In the genomic region with DNA sequence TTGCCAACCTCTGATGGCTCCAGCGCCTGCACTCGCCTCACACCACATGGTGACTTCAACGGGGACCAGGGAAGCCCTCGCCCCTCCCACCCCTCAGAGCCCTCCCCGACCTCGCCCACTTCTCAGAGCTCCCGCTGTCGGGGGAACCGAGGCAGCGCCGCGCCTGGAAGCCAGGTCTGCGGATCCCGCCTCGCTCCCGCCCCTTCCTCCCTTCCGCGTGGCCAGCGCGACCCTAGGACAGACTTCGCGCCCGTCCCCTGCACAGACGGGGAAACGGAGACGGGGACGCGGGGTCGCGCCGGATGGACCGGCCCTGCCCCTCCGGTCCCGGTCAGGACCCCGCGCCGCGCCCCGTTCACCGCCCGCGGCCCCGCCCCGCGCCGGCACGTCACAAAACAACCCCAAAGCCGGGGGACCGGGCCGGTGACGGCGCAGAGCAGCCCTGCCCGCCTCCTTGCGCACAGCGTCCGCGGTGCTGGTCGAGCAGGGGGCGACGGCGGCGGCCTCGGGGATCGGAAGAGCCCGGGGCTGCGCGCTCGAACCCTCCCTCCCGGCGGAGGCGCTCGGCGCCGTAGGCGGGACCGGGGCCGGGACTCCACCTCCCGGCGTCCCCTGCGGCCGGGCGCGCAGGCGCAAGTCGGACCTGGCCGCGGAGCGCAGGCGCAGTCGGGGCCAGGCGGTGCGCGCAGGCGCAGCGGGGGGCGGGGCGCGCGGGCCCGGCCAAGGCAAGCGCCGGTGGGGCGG, we compare ENCODE assay signal across 1 cellular context.
TF ChIP-seq lines count a peak whose summit lies in the region.

No MANE protein-coding gene starts in this region.

TF ChIP-seq in Ishikawa, 13 proteins besides CTCF, POLR2A, EP300 and RAD21 (continued from another document):
- TF ChIP-seq, protein P1, sequence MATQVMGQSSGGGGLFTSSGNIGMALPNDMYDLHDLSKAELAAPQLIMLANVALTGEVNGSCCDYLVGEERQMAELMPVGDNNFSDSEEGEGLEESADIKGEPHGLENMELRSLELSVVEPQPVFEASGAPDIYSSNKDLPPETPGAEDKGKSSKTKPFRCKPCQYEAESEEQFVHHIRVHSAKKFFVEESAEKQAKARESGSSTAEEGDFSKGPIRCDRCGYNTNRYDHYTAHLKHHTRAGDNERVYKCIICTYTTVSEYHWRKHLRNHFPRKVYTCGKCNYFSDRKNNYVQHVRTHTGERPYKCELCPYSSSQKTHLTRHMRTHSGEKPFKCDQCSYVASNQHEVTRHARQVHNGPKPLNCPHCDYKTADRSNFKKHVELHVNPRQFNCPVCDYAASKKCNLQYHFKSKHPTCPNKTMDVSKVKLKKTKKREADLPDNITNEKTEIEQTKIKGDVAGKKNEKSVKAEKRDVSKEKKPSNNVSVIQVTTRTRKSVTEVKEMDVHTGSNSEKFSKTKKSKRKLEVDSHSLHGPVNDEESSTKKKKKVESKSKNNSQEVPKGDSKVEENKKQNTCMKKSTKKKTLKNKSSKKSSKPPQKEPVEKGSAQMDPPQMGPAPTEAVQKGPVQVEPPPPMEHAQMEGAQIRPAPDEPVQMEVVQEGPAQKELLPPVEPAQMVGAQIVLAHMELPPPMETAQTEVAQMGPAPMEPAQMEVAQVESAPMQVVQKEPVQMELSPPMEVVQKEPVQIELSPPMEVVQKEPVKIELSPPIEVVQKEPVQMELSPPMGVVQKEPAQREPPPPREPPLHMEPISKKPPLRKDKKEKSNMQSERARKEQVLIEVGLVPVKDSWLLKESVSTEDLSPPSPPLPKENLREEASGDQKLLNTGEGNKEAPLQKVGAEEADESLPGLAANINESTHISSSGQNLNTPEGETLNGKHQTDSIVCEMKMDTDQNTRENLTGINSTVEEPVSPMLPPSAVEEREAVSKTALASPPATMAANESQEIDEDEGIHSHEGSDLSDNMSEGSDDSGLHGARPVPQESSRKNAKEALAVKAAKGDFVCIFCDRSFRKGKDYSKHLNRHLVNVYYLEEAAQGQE (IDR thresholded peaks at IDR 0.05; ENCODE audit: low read depth): no peak
